In genomic region chr11:19329910-19330309, GRCh38 we compare ENCODE assay signal across 22 cellular contexts.
DNase-seq lines count a peak whose midpoint lies in the region; ATAC-seq, FAIRE-seq and TF ChIP-seq lines count a peak whose summit lies in the region.
"Had no signal": no experiment of that assay in that cellular context is flagged by ENCODE, and none has a peak within 500 bp of the region (broad histone marks: within the 10 kb centered on the region; RNA-seq: fewer than 3 reads in every experiment).

No MANE protein-coding gene starts in this region.

- H3K36me3 ChIP-seq in BLaER1 (no peaks in the 10 kb centered on the region), Loucy (ENCODE audit: insufficient read depth, low read length) (no peaks in the 10 kb centered on the region), bronchial epithelial cell (ENCODE audit: control insufficient read depth, insufficient read depth, low read length) (no peaks in the 10 kb centered on the region), prostate gland (no peaks in the 10 kb centered on the region)

- 79% methylated on average over 1 of the region's 1 CpG for WGBS in prostate gland

- H3K4me1 ChIP-seq in BLaER1 (peaks cover 70% of the 10 kb centered on the region), Loucy (ENCODE audit: insufficient read depth, low read length, poor library complexity, severe bottlenecking) (peaks cover 32% of the 10 kb centered on the region), prostate gland (replicated peaks) (no peaks in the 10 kb centered on the region)
- H3K4me1 ChIP-seq: A549, Caco-2 had no signal

- no peak overlapping the region for H3K9ac ChIP-seq in BLaER1
- H3K9ac ChIP-seq in Loucy (ENCODE audit: low read depth, low read length, poor library complexity, severe bottlenecking), result no peak overlapping the region

- H3K27me3 Mint-ChIP-seq in activated naive CD8-positive, alpha-beta T cell treated with anti-CD3 and anti-CD28 coated beads for 36 hours, result peaks cover 24% of the 10 kb centered on the region

- no peak overlapping the region for H3K27ac Mint-ChIP-seq in activated naive CD8-positive, alpha-beta T cell treated with anti-CD3 and anti-CD28 coated beads for 36 hours
- H3K27ac Mint-ChIP-seq: B cell; CD4-positive, alpha-beta T cell; CD8-positive, alpha-beta T cell had no signal

- H3F3A ChIP-seq in Loucy (ENCODE audit: low read depth), result no peaks in the 10 kb centered on the region

- intact Hi-C loops in prostate gland (cut with DNase I), result no loop called here

- H3K27me3 ChIP-seq in BLaER1 (no peaks in the 10 kb centered on the region), Loucy (ENCODE audit: insufficient read depth, low read length, poor library complexity, severe bottlenecking) (no peaks in the 10 kb centered on the region), bronchial epithelial cell (ENCODE audit: control insufficient read depth, insufficient read depth, low read length) (peaks cover 7% of the 10 kb centered on the region), prostate gland (replicated peaks; ENCODE audit: insufficient read depth) (peaks cover 3% of the 10 kb centered on the region)

- no peaks in the 10 kb centered on the region for H3K4me1 Mint-ChIP-seq in activated naive CD8-positive, alpha-beta T cell treated with anti-CD3 and anti-CD28 coated beads for 36 hours
- H3K4me1 Mint-ChIP-seq: B cell had no signal

- H3K9me2 ChIP-seq in Loucy (replicated peaks; ENCODE audit: low read depth, low read length), result no peaks in the 10 kb centered on the region

- H3K4me2 ChIP-seq in BLaER1, result peak overlapping the region; percentile 86
- no peak overlapping the region for H3K4me2 ChIP-seq in Loucy (ENCODE audit: low read depth, low read length, poor library complexity, severe bottlenecking)
- H3K4me2 ChIP-seq: A549 had no signal

- H3K27ac ChIP-seq in BLaER1 (no peak overlapping the region; the same call in 1 of the 2 replicates), prostate gland (no peak overlapping the region)
- H3K27ac ChIP-seq: 22Rv1, A549, C4-2B had no signal

- no peak for DNase-seq in bronchial epithelial cell (ENCODE audit: low read depth)
- no peak for DNase-seq in DMS114 treated with DMSO at 0.1 percent for 48 hours (lab: John Stamatoyannopoulos, UW; ENCODE audit: unreplicated experiment)
- no peak for DNase-seq in NCI-H187 treated with DMSO at 0.1 percent for 48 hours (lab: John Stamatoyannopoulos, UW)
- no peak for DNase-seq in prostate gland (ENCODE audit: low spot score)
- DNase-seq in activated naive CD8-positive, alpha-beta T cell treated with anti-CD3 and anti-CD28 coated beads for 36 hours, result no peak
- DNase-seq: AML-193; Caco-2; Calu3; CD4-positive, alpha-beta T cell; CD8-positive, alpha-beta T cell; DMS79 treated with DMSO at 0.1 percent for 48 hours; GF-D8 had no signal

- peak overlapping the region; percentile 59; the same call in 1 of the 2 replicates for H2AFZ ChIP-seq in Loucy (ENCODE audit: low read length)

- ATAC-seq in HG02610 (IDR thresholded peaks at IDR 0.05; ENCODE audit: unreplicated experiment), result peak; percentile 30
- ATAC-seq: A549; CD8-positive, alpha-beta T cell had no signal

- no peaks in the 10 kb centered on the region for H3K36me3 Mint-ChIP-seq in activated naive CD8-positive, alpha-beta T cell treated with anti-CD3 and anti-CD28 coated beads for 36 hours
- H3K36me3 Mint-ChIP-seq: CD8-positive, alpha-beta T cell had no signal

- no peak overlapping the region for H3K4me3 Mint-ChIP-seq in activated naive CD8-positive, alpha-beta T cell treated with anti-CD3 and anti-CD28 coated beads for 36 hours
- H3K4me3 Mint-ChIP-seq: B cell; CD4-positive, alpha-beta T cell; CD8-positive, alpha-beta T cell had no signal

- H4K20me1 ChIP-seq in BLaER1 (no peaks in the 10 kb centered on the region), Loucy (ENCODE audit: insufficient read depth, low read length, poor library complexity, severe bottlenecking) (no peaks in the 10 kb centered on the region)

- H3K4me3 ChIP-seq in BLaER1 (no peak overlapping the region), Loucy (ENCODE audit: low read length, poor library complexity, severe bottlenecking) (no peak overlapping the region), bronchial epithelial cell (ENCODE audit: low read depth, low read length) (no peak overlapping the region), prostate gland (no peak overlapping the region)
- H3K4me3 ChIP-seq: A549 had no signal

- TF ChIP-seq POLR2A in prostate gland (IDR thresholded peaks at IDR 0.05), result no peak

- FAIRE-seq in bronchial epithelial cell (lab: Jason Lieb, UNC), result peak; percentile 58
- FAIRE-seq: A549, D721Med, G401.6, GM18507 had no signal

- H3K9me3 ChIP-seq in BLaER1 (no peaks in the 10 kb centered on the region), Loucy (ENCODE audit: insufficient read depth, low read depth, low read length) (no peaks in the 10 kb centered on the region), prostate gland (no peaks in the 10 kb centered on the region)
- H3K9me3 ChIP-seq: A549, Caco-2 had no signal

- H3K79me2 ChIP-seq in Loucy (ENCODE audit: insufficient read depth, low read length), result no peaks in the 10 kb centered on the region

- no peaks in the 10 kb centered on the region for H3K9me3 Mint-ChIP-seq in activated naive CD8-positive, alpha-beta T cell treated with anti-CD3 and anti-CD28 coated beads for 36 hours
- H3K9me3 Mint-ChIP-seq: CD4-positive, alpha-beta T cell; CD8-positive, alpha-beta T cell had no signal

- TF ChIP-seq CTCF in Loucy (conservative IDR thresholded peaks at IDR 0.05; ENCODE audit: low read length), result no peak
- no peak for TF ChIP-seq CTCF in bronchial epithelial cell (IDR thresholded peaks at IDR 0.05; ENCODE audit: insufficient read depth, low read length, severe bottlenecking)
- TF ChIP-seq CTCF in prostate gland (IDR thresholded peaks at IDR 0.05), result no peak
